22 cellular contexts compared by ENCODE assay signal in genomic region chr4:78018271-78019049, GRCh38.
"Had no signal": no experiment of that assay in that cellular context is flagged by ENCODE, and none has a peak within 500 bp of the region (broad histone marks: within the 10 kb centered on the region; RNA-seq: fewer than 3 reads in every experiment).

No MANE protein-coding gene starts in this region.

- H2AFZ ChIP-seq: hepatocyte, parathyroid adenoma had no signal

- DNase-seq: activated CD4-positive, alpha-beta memory T cell treated with anti-CD3 and anti-CD28 coated beads for 36 hours; activated CD4-positive, alpha-beta T cell treated with anti-CD3 and anti-CD28 coated beads for 36 hours; activated naive CD8-positive, alpha-beta T cell treated with anti-CD3 and anti-CD28 coated beads for 36 hours; amygdala; body of pancreas; central memory CD4-positive, alpha-beta T cell; colonic mucosa; endodermal cell; foreskin keratinocyte; islet precursor cell; left lung; mammary epithelial cell; mucosa of descending colon; naive B cell; retina; SW 1271; trophoblast cell had no signal

- H3K4me2 ChIP-seq: hepatocyte had no signal

- H3K4me1 ChIP-seq: body of pancreas, colonic mucosa, foreskin keratinocyte, left lung, parathyroid adenoma, vagina had no signal

- ATAC-seq: activated CD4-positive, alpha-beta T cell treated with anti-CD3 and anti-CD28 coated beads for 36 hours; body of pancreas; foreskin keratinocyte; left lung; mucosa of descending colon; WTC11 had no signal

- H3K27me3 ChIP-seq: body of pancreas, colonic mucosa, foreskin keratinocyte, hepatocyte, left lung, vagina had no signal

- H3K4me1 Mint-ChIP-seq: activated CD4-positive, alpha-beta T cell treated with anti-CD3 and anti-CD28 coated beads for 36 hours; activated naive CD8-positive, alpha-beta T cell treated with anti-CD3 and anti-CD28 coated beads for 36 hours; naive B cell; WTC11 had no signal

- H3K27me3 Mint-ChIP-seq: activated CD4-positive, alpha-beta memory T cell treated with anti-CD3 and anti-CD28 coated beads for 36 hours; activated CD4-positive, alpha-beta T cell treated with anti-CD3 and anti-CD28 coated beads for 36 hours had no signal

- H3K4me3 ChIP-seq: body of pancreas, colonic mucosa, hepatocyte, left lung, mucosa of descending colon, vagina had no signal

- H3K79me2 ChIP-seq: hepatocyte, parathyroid adenoma had no signal

- H3K9me3 Mint-ChIP-seq: activated CD4-positive, alpha-beta memory T cell treated with anti-CD3 and anti-CD28 coated beads for 36 hours; activated naive CD8-positive, alpha-beta T cell treated with anti-CD3 and anti-CD28 coated beads for 36 hours; stimulated activated naive CD8-positive, alpha-beta T cell treated with anti-CD3 and anti-CD28 coated beads, Interleukin-15, Interleukin-2, amounts not matched to agents 100 ng/mL and 50 ng/mL, for 24 hours; WTC11 had no signal

- H3K27ac Mint-ChIP-seq: activated CD4-positive, alpha-beta memory T cell treated with anti-CD3 and anti-CD28 coated beads for 36 hours; activated CD4-positive, alpha-beta T cell treated with anti-CD3 and anti-CD28 coated beads for 36 hours; activated naive CD8-positive, alpha-beta T cell treated with anti-CD3 and anti-CD28 coated beads for 36 hours; endodermal cell; naive B cell; stimulated activated naive CD8-positive, alpha-beta T cell treated with anti-CD3 and anti-CD28 coated beads, Interleukin-15, Interleukin-2, amounts not matched to agents 100 ng/mL and 50 ng/mL, for 24 hours; WTC11 had no signal

- H3K27ac ChIP-seq: colonic mucosa, foreskin keratinocyte, hepatocyte, left lung, parathyroid adenoma, vagina had no signal

- H3K36me3 ChIP-seq: colonic mucosa, left lung, vagina had no signal

- H3K4me3 Mint-ChIP-seq: activated CD4-positive, alpha-beta memory T cell treated with anti-CD3 and anti-CD28 coated beads for 36 hours; activated CD4-positive, alpha-beta T cell treated with anti-CD3 and anti-CD28 coated beads for 36 hours; activated naive CD8-positive, alpha-beta T cell treated with anti-CD3 and anti-CD28 coated beads for 36 hours; endodermal cell; naive B cell; stimulated activated naive CD8-positive, alpha-beta T cell treated with anti-CD3 and anti-CD28 coated beads, Interleukin-15, Interleukin-2, amounts not matched to agents 100 ng/mL and 50 ng/mL, for 24 hours; WTC11 had no signal

- H3K9ac ChIP-seq: parathyroid adenoma had no signal

- H3K36me3 Mint-ChIP-seq: activated CD4-positive, alpha-beta memory T cell treated with anti-CD3 and anti-CD28 coated beads for 36 hours; activated naive CD8-positive, alpha-beta T cell treated with anti-CD3 and anti-CD28 coated beads for 36 hours; naive B cell; WTC11 had no signal

- H3K9me3 ChIP-seq: body of pancreas, colonic mucosa, left lung, mucosa of descending colon, vagina had no signal
